Comparison of ENCODE assay signal across 12 cellular contexts in the genomic region with DNA sequence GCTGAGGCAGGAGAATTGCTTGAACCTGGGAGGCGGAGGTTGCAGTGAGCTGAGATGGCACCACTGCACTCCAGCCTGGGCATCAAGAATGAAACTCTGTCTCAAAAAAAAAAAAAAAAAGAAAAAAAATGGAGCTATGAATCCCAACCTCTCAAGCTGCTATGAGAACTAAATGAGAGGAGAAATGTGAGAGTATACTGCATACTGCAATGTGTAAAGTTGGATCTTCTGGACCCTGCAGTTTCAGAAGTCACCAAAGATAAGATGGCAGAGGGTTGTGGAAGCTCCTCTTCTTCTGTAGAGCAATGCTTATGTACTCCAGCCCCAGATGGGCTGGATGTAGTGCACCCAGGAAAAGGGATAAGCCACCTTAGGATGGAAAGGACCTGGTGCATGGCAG. TPM values are rescaled to one million over a fixed set of nuclear protein-coding genes. Genes with fewer than 3 reads are reported as not detected.
DNase-seq lines count a peak whose midpoint lies in the region; ATAC-seq and TF ChIP-seq lines count a peak whose summit lies in the region.
"Had no signal": no experiment of that assay in that cellular context is flagged by ENCODE, and none has a peak within 500 bp of the region (broad histone marks: within the 10 kb centered on the region; RNA-seq: fewer than 3 reads in every experiment).

No MANE protein-coding gene starts in this region.

- peaks cover 68% of the 10 kb centered on the region for H3K4me1 Mint-ChIP-seq in HFFc6 (ENCODE audit: low read depth)
- H3K4me1 Mint-ChIP-seq: GM23338 had no signal

- peaks cover 17% of the 10 kb centered on the region for H3K36me3 ChIP-seq in OCI-LY3 (replicated peaks; ENCODE audit: low read depth, low read length)
- H3K36me3 ChIP-seq in hepatocyte (replicated peaks; ENCODE audit: insufficient read depth, low read depth), result no peaks in the 10 kb centered on the region
- H3K36me3 ChIP-seq in A673 (ENCODE audit: insufficient read depth, low read length, poor library complexity, severe bottlenecking), result no peaks in the 10 kb centered on the region

- peaks cover 22% of the 10 kb centered on the region; the same call in 1 of the 2 replicates for H3K36me3 Mint-ChIP-seq in HFFc6 (ENCODE audit: low read depth)
- H3K36me3 Mint-ChIP-seq: CD4-positive, CD25-positive, alpha-beta regulatory T cell had no signal

- WGBS in hepatocyte (ENCODE audit: low lambda C conversion rate, missing lambda C conversion rate), result 91% methylated on average over 1 of the region's 1 CpG

- no peaks in the 10 kb centered on the region for H3K27me3 Mint-ChIP-seq in HFFc6 (ENCODE audit: insufficient read depth)
- H3K27me3 Mint-ChIP-seq: CD4-positive, CD25-positive, alpha-beta regulatory T cell had no signal

- peak overlapping the region; percentile 87 for H3K27ac Mint-ChIP-seq in HFFc6
- H3K27ac Mint-ChIP-seq: CD4-positive, CD25-positive, alpha-beta regulatory T cell; GM23338 had no signal

- H2AFZ ChIP-seq in OCI-LY3 (ENCODE audit: low read depth, low read length) (no peak overlapping the region), hepatocyte (no peak overlapping the region)
- H2AFZ ChIP-seq: GM23338 had no signal

- no peaks in the 10 kb centered on the region for H3K9me2 ChIP-seq in hepatocyte (replicated peaks; ENCODE audit: insufficient read depth)

- CTCF ChIA-PET in A673 (lab: Charles Lee) (no interaction called here), HEK293T (lab: Yijun Ruan, JAX) (no interaction called here)

- peaks cover 70% of the 10 kb centered on the region for H3K4me1 ChIP-seq in OCI-LY3 (ENCODE audit: low read length)
- H3K4me1 ChIP-seq in hepatocyte (ENCODE audit: insufficient read depth), result peaks cover 47% of the 10 kb centered on the region
- H3K4me1 ChIP-seq in A673 (ENCODE audit: insufficient read depth, low read length, poor library complexity, severe bottlenecking), result no peaks in the 10 kb centered on the region

- POLR2A ChIA-PET in A673 (lab: Charles Lee; ENCODE audit: low non-redundant PET), result no interaction called here
- POLR2A ChIA-PET in HEK293T (lab: Yijun Ruan, JAX), result no interaction called here

- TF ChIP-seq CTCF in HFFc6 (IDR thresholded peaks at IDR 0.05) (no peak), OCI-LY3 (IDR thresholded peaks at IDR 0.05; ENCODE audit: low read depth, low read length) (no peak), hepatocyte (IDR thresholded peaks at IDR 0.05; ENCODE audit: poor library complexity) (no peak), A673 (conservative IDR thresholded peaks at IDR 0.05; ENCODE audit: low read depth, low read length) (no peak)

- intact Hi-C loops in A673 (cut with micrococcal nuclease; ENCODE audit: unreplicated experiment), result no loop called here

- 0 out of 2 replicates have a peak overlapping the region, but pooled peaks have one; percentile 58 for H3K4me3 Mint-ChIP-seq in HFFc6
- H3K4me3 Mint-ChIP-seq: CD4-positive, CD25-positive, alpha-beta regulatory T cell; GM23338 had no signal

- H3K9me3 Mint-ChIP-seq in HFFc6, result no peaks in the 10 kb centered on the region
- H3K9me3 Mint-ChIP-seq: CD4-positive, CD25-positive, alpha-beta regulatory T cell; GM23338 had no signal

- peaks cover 23% of the 10 kb centered on the region for H3K79me2 ChIP-seq in OCI-LY3 (ENCODE audit: low read length)
- H3K79me2 ChIP-seq in hepatocyte, result no peaks in the 10 kb centered on the region

- no peaks in the 10 kb centered on the region for H4K20me1 ChIP-seq in OCI-LY3 (ENCODE audit: insufficient read depth, low read length)
- no peaks in the 10 kb centered on the region for H4K20me1 ChIP-seq in hepatocyte (ENCODE audit: insufficient read depth, poor library complexity, severe bottlenecking)

- H3K4me3 ChIP-seq in OCI-LY3 (ENCODE audit: low read length) (peak overlapping the region; percentile 6; the same call in 1 of the 2 replicates), hepatocyte (no peak overlapping the region), A673 (ENCODE audit: low read depth, low read length, poor library complexity, severe bottlenecking) (no peak overlapping the region)
- H3K4me3 ChIP-seq: A549, GM23338 had no signal

- H3K9me3 ChIP-seq in OCI-LY3 (ENCODE audit: insufficient read depth, low read length) (no peaks in the 10 kb centered on the region), hepatocyte (ENCODE audit: low read depth) (no peaks in the 10 kb centered on the region), A673 (ENCODE audit: low read depth, low read length, poor library complexity, severe bottlenecking) (no peaks in the 10 kb centered on the region)
- H3K9me3 ChIP-seq: A549 had no signal

- H3K4me2 ChIP-seq in OCI-LY3 (ENCODE audit: low read length) (peak overlapping the region; percentile 93), hepatocyte (no peak overlapping the region)
- H3K4me2 ChIP-seq: A549, GM23338 had no signal

- no peak for ATAC-seq in HG03135 (IDR thresholded peaks at IDR 0.05; ENCODE audit: unreplicated experiment)
- ATAC-seq: A549, GM23338 had no signal

- H3K27ac ChIP-seq in OCI-LY3 (ENCODE audit: low read length) (peak overlapping the region; percentile 98), hepatocyte (peak overlapping the region; percentile 29), A673 (ENCODE audit: low read depth, low read length, poor library complexity, severe bottlenecking) (no peak overlapping the region)
- H3K27ac ChIP-seq: A549, HL-60 had no signal

- peak overlapping the region; percentile 96 for H3K9ac ChIP-seq in OCI-LY3 (ENCODE audit: low read length)

- no peak for DNase-seq in HFFc6
- DNase-seq in hepatocyte (ENCODE audit: low spot score), result no peak
- DNase-seq in A673 (ENCODE audit: low spot score), result no peak
- no peak for DNase-seq in HEK293T (ENCODE audit: extremely low spot score)
- no peak for DNase-seq in midbrain (lab: John Stamatoyannopoulos, UW)
- DNase-seq: H7 had no signal

- no TSS peak for BruUV-seq in A673 (replicated peaks; lab: Mats Ljungman, UMichigan)

- H3K27me3 ChIP-seq in OCI-LY3 (ENCODE audit: low read depth, low read length) (no peaks in the 10 kb centered on the region), hepatocyte (no peaks in the 10 kb centered on the region), A673 (replicated peaks; ENCODE audit: insufficient read depth, low read depth, low read length, poor library complexity) (peaks cover 6% of the 10 kb centered on the region)

TF ChIP-seq in HEK293T, 16 proteins besides CTCF, POLR2A, EP300 and RAD21:
- TF ChIP-seq FOXM1 (IDR thresholded peaks at IDR 0.05; ENCODE audit: borderline replicate concordance) (no peak), SP1 (IDR thresholded peaks at IDR 0.05) (no peak), PKNOX1 (IDR thresholded peaks at IDR 0.05) (no peak), ELF4 (IDR thresholded peaks at IDR 0.05) (no peak), SUZ12 (IDR thresholded peaks at IDR 0.05) (no peak)
TF ChIP-seq in HEK293T: peak in this region for 0.

RNA-seq across cellular contexts. Expression of gene PLXNA2, which starts 55.6 kb away (rescaled TPM):
- total RNA-seq in HFFc6 (2021; fragmentation: NEBNext Ultra II Directional; extraction: Animal tissue kit (Norgen Biotek cat#: 25700)), result 10 to 100 TPM; 20.9 to 29.9 (median 28.1) TPM
- 8.3 and 9.8 TPM in 2 replicates for total RNA-seq in hepatocyte
- 13.1 and 16.4 TPM in 2 replicates for polyA plus RNA-seq in hepatocyte
- total RNA-seq in A673 (2021), result 0.06 TPM in 1 of 2 replicates, not detected in the other
